ENCODE assay signal across 2 cellular contexts in the genomic region with DNA sequence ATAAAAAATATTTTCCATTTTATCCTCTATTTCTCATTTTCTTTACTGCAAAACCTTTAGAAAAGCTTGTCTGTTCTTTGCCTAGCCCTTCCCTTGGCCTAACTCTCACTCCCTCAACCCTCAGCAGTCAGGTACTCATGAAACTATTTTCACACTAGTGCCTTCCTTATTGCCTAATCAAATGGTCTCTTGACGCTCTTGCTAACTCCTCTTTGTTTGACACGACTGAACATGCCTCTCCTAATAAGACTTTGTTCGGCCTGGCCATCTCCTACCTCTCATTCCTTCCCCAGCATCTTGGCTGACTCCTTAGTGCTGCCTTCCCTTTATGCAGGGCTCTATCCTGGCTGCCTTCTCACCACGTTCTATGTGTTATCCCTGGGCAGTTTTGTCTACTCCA.
TF ChIP-seq lines count a peak whose summit lies in the region.

No MANE protein-coding gene starts in this region.

TF ChIP-seq in WTC11, 78 proteins besides CTCF, POLR2A, EP300 and RAD21:
- no peak for TF ChIP-seq ATF1 (CRISPR knock-in tag; IDR thresholded peaks at IDR 0.05)
- TF ChIP-seq OVOL2 (CRISPR knock-in tag; IDR thresholded peaks at IDR 0.05; ENCODE audit: borderline replicate concordance), result no peak
- TF ChIP-seq, protein P1, sequence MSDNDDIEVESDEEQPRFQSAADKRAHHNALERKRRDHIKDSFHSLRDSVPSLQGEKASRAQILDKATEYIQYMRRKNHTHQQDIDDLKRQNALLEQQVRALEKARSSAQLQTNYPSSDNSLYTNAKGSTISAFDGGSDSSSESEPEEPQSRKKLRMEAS (CRISPR knock-in tag; IDR thresholded peaks at IDR 0.05), result no peak
- no peak for TF ChIP-seq FOXJ3 (CRISPR knock-in tag; IDR thresholded peaks at IDR 0.05; ENCODE audit: borderline replicate concordance)
- TF ChIP-seq RELA (CRISPR knock-in tag; IDR thresholded peaks at IDR 0.05; ENCODE audit: borderline replicate concordance), result no peak
- no peak for TF ChIP-seq SMAD4 (CRISPR knock-in tag; IDR thresholded peaks at IDR 0.05)
- TF ChIP-seq ZNF317 (CRISPR knock-in tag; IDR thresholded peaks at IDR 0.05; ENCODE audit: borderline replicate concordance, low read depth), result no peak
- TF ChIP-seq, protein P2, sequence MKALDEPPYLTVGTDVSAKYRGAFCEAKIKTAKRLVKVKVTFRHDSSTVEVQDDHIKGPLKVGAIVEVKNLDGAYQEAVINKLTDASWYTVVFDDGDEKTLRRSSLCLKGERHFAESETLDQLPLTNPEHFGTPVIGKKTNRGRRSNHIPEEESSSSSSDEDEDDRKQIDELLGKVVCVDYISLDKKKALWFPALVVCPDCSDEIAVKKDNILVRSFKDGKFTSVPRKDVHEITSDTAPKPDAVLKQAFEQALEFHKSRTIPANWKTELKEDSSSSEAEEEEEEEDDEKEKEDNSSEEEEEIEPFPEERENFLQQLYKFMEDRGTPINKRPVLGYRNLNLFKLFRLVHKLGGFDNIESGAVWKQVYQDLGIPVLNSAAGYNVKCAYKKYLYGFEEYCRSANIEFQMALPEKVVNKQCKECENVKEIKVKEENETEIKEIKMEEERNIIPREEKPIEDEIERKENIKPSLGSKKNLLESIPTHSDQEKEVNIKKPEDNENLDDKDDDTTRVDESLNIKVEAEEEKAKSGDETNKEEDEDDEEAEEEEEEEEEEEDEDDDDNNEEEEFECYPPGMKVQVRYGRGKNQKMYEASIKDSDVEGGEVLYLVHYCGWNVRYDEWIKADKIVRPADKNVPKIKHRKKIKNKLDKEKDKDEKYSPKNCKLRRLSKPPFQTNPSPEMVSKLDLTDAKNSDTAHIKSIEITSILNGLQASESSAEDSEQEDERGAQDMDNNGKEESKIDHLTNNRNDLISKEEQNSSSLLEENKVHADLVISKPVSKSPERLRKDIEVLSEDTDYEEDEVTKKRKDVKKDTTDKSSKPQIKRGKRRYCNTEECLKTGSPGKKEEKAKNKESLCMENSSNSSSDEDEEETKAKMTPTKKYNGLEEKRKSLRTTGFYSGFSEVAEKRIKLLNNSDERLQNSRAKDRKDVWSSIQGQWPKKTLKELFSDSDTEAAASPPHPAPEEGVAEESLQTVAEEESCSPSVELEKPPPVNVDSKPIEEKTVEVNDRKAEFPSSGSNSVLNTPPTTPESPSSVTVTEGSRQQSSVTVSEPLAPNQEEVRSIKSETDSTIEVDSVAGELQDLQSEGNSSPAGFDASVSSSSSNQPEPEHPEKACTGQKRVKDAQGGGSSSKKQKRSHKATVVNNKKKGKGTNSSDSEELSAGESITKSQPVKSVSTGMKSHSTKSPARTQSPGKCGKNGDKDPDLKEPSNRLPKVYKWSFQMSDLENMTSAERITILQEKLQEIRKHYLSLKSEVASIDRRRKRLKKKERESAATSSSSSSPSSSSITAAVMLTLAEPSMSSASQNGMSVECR (CRISPR knock-in tag; IDR thresholded peaks at IDR 0.05; ENCODE audit: borderline replicate concordance), result no peak
- TF ChIP-seq ZNF423 (CRISPR knock-in tag; IDR thresholded peaks at IDR 0.05), result no peak
- no peak for TF ChIP-seq NR2C2 (CRISPR knock-in tag; IDR thresholded peaks at IDR 0.05)
- TF ChIP-seq, protein P3, sequence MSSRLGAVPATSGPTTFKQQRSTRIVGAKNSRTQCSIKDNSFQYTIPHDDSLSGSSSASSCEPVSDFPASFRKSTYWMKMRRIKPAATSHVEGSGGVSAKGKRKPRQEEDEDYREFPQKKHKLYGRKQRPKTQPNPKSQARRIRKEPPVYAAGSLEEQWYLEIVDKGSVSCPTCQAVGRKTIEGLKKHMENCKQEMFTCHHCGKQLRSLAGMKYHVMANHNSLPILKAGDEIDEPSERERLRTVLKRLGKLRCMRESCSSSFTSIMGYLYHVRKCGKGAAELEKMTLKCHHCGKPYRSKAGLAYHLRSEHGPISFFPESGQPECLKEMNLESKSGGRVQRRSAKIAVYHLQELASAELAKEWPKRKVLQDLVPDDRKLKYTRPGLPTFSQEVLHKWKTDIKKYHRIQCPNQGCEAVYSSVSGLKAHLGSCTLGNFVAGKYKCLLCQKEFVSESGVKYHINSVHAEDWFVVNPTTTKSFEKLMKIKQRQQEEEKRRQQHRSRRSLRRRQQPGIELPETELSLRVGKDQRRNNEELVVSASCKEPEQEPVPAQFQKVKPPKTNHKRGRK (CRISPR knock-in tag; IDR thresholded peaks at IDR 0.05; ENCODE audit: borderline replicate concordance), result no peak
- TF ChIP-seq, protein P4, sequence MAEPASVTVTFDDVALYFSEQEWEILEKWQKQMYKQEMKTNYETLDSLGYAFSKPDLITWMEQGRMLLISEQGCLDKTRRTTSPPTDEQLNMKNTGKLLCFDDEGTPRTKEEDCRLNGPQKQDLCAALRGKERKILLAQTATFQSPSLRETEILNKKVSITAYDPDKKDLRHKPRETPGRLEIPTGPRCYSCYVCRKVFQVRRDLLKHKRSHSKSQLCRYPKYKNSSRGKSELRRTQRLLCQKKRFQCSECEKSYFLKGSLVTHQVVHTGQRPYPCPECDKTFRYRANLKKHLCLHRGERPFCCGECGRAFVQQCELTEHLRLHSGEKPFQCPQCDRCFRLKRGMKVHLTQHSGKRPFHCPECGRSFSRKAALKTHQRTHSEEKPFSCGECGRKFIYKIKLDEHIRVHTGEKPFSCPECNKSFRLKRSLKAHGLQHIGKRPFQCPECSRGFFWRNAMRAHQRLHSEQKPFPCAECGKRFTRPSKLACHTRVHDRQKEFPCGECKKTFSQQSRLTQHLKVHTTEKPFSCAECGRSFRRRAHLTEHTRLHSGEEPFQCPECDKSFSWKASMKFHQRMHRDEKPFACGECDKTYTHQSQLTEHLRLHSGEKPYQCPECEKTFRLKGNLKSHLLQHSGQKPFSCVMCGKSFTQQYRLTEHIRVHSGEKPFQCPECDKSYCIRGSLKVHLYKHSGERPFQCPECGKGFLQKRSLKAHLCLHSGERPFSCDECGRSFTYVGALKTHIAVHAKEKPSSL (CRISPR knock-in tag; conservative IDR thresholded peaks at IDR 0.05), result no peak

TF ChIP-seq in H1, 55 proteins besides CTCF, POLR2A, EP300 and RAD21:
- TF ChIP-seq, protein P1 (IDR thresholded peaks at IDR 0.05), result no peak
- TF ChIP-seq HDAC6 (IDR thresholded peaks at IDR 0.05; ENCODE audit: low read depth, low read length), result no peak
- TF ChIP-seq, protein P5, sequence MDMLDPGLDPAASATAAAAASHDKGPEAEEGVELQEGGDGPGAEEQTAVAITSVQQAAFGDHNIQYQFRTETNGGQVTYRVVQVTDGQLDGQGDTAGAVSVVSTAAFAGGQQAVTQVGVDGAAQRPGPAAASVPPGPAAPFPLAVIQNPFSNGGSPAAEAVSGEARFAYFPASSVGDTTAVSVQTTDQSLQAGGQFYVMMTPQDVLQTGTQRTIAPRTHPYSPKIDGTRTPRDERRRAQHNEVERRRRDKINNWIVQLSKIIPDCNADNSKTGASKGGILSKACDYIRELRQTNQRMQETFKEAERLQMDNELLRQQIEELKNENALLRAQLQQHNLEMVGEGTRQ (IDR thresholded peaks at IDR 0.05; ENCODE audit: low read length), result no peak
- TF ChIP-seq MAFK (IDR thresholded peaks at IDR 0.05; ENCODE audit: low read depth, low read length), result no peak
- TF ChIP-seq SRF (IDR thresholded peaks at IDR 0.05; ENCODE audit: low read depth, low read length), result no peak
- TF ChIP-seq GTF2F1 (IDR thresholded peaks at IDR 0.05; ENCODE audit: borderline replicate concordance, low read depth, low read length), result no peak
- no peak for TF ChIP-seq NRF1 (IDR thresholded peaks at IDR 0.05; ENCODE audit: low read depth, low read length)
- TF ChIP-seq SAP30 (IDR thresholded peaks at IDR 0.05; ENCODE audit: insufficient read depth, insufficient replicate concordance, low read length), result no peak
- no peak for TF ChIP-seq POLR2AphosphoS5 (IDR thresholded peaks at IDR 0.05; ENCODE audit: low read depth, low read length)
- TF ChIP-seq, protein P6, sequence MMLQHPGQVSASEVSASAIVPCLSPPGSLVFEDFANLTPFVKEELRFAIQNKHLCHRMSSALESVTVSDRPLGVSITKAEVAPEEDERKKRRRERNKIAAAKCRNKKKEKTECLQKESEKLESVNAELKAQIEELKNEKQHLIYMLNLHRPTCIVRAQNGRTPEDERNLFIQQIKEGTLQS (IDR thresholded peaks at IDR 0.05; ENCODE audit: insufficient read depth, low read depth, low read length), result no peak
